8 cellular contexts compared by ENCODE assay signal in the genomic region with DNA sequence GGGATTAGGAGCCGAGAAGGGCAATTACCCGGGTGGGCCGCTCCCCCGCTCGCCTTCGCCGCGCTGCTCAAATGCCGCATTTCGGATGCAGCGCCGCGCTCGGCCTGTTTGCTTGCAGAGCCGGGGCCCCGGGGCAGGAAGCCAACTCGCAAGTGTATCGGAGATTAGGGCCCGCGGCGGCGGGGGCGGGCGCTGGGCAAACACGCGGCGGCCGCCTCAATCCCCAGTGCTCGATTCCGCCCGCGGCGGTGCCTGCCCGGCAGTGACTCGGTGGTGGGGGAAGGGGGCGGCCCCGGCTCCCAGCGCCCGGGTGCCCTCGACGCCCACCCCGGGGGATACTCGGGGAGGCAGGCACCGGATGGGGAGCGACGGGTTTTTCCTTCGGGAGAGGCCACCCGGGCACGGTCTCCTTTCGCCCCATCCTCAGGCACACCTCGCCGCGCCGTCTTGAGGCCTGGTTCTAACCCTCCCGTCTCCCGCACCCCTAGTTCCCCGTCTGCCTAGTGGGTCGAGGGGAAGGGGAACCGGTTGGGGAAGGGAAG. TPM values are rescaled to one million over a fixed set of nuclear protein-coding genes. Genes with fewer than 3 reads are reported as not detected.
DNase-seq lines count a peak whose midpoint lies in the region; ATAC-seq and TF ChIP-seq lines count a peak whose summit lies in the region.

No MANE protein-coding gene starts in this region.

- H3K4me2 ChIP-seq in parathyroid adenoma (ENCODE audit: low read length): peak overlapping the region; percentile 46

- peak; percentile 53 for ATAC-seq in activated naive CD8-positive, alpha-beta T cell treated with anti-CD3 and anti-CD28 coated beads, Interleukin-2, amount 10 ng/mL, durations not matched to agents 7 days and 5 days (ENCODE audit: low read depth)
- no peak for ATAC-seq in HG02938 (IDR thresholded peaks at IDR 0.05; ENCODE audit: unreplicated experiment)

- H3K27ac ChIP-seq in parathyroid adenoma (no peak overlapping the region), transverse colon (peak overlapping the region; percentile 8 to 78 (median 42))

- H3K27me3 ChIP-seq in parathyroid adenoma (ENCODE audit: control insufficient read depth, insufficient read depth, low read length) (no peaks in the 10 kb centered on the region), transverse colon (peaks cover 59% of the 10 kb centered on the region)

- H3K27me3 Mint-ChIP-seq in HFFc6 (ENCODE audit: insufficient read depth): peaks cover 14% of the 10 kb centered on the region
- H3K27me3 Mint-ChIP-seq in activated naive CD8-positive, alpha-beta T cell treated with anti-CD3 and anti-CD28 coated beads, Interleukin-2, amount 10 ng/mL, durations not matched to agents 7 days and 5 days: peaks cover 67% of the 10 kb centered on the region

- no peak for TF ChIP-seq EP300 in transverse colon (IDR thresholded peaks at IDR 0.05; ENCODE audit: low read depth)

- H3K36me3 Mint-ChIP-seq in HFFc6 (ENCODE audit: low read depth): no peaks in the 10 kb centered on the region
- no peaks in the 10 kb centered on the region for H3K36me3 Mint-ChIP-seq in activated naive CD8-positive, alpha-beta T cell treated with anti-CD3 and anti-CD28 coated beads, Interleukin-2, amount 10 ng/mL, durations not matched to agents 7 days and 5 days

- no peaks in the 10 kb centered on the region for H3K9me3 ChIP-seq in parathyroid adenoma (ENCODE audit: control insufficient read depth, low read length)
- no peaks in the 10 kb centered on the region for H3K9me3 ChIP-seq in transverse colon

- peaks cover 16% of the 10 kb centered on the region for H3K4me1 Mint-ChIP-seq in HFFc6 (ENCODE audit: low read depth)
- peaks cover 12% of the 10 kb centered on the region for H3K4me1 Mint-ChIP-seq in activated naive CD8-positive, alpha-beta T cell treated with anti-CD3 and anti-CD28 coated beads, Interleukin-2, amount 10 ng/mL, durations not matched to agents 7 days and 5 days

- H3K4me1 ChIP-seq in parathyroid adenoma (peaks cover 15% of the 10 kb centered on the region), transverse colon (peaks cover 15 to 26% (median 25%) of the 10 kb centered on the region in 4 donors)

- intact Hi-C loops in cardiac septum (cut with DNase I): loop anchor here (5.0 kb wide), 3 partner anchors 37 to 283 kb away; partner anchors contain the start of gene SMYD5
- intact Hi-C loops in transverse colon (cut with DNase I; ENCODE audit: low total_unique reads): loop anchor here (5.0 to 10.0 kb wide), 3 partner anchors 103 to 281 kb away; partner anchors contain the start of gene SFXN5

- H3K27ac Mint-ChIP-seq in HFFc6: peak overlapping the region; percentile 79; the same call in 1 of the 2 replicates
- H3K27ac Mint-ChIP-seq in activated naive CD8-positive, alpha-beta T cell treated with anti-CD3 and anti-CD28 coated beads, Interleukin-2, amount 10 ng/mL, durations not matched to agents 7 days and 5 days: no peak overlapping the region

- H3K9me3 Mint-ChIP-seq in HFFc6: no peaks in the 10 kb centered on the region
- H3K9me3 Mint-ChIP-seq in activated naive CD8-positive, alpha-beta T cell treated with anti-CD3 and anti-CD28 coated beads, Interleukin-2, amount 10 ng/mL, durations not matched to agents 7 days and 5 days: no peaks in the 10 kb centered on the region

- H2AFZ ChIP-seq in parathyroid adenoma: peak overlapping the region; percentile 89

- 1% methylated on average over 41 of the region's 59 CpGs; no CpG with 5 or more reads in 1 of the 2 donors for WGBS in transverse colon (ENCODE audit: low coverage in 1 of 2), 2 donors

- in situ Hi-C loops in transverse colon (cut with MboI; ENCODE audit: low pct_ligation_motif_present in 1 of 4, low pct_unique_long_range_greater_than_20kb in 1 of 4, low sequenced_read_pairs in 3 of 4): loop anchor here in 2 of 4 donors (25.0 kb wide), 2 partner anchors 188 to 288 kb away; partner anchors contain the start of gene SPR (in 1 of the 2)

- DNase-seq in C1 segment of cervical spinal cord (lab: John Stamatoyannopoulos, UW) (peak in 9 of 14 donors; percentile 2 to 58 (median 17)), HFFc6 (peak; percentile 25), T follicular helper cell (ENCODE audit: low read depth) (peak; percentile 61), cardiac septum (ENCODE audit: low spot score) (peak; percentile 90), transverse colon (peak; percentile 81)
- peak; percentile 79 for DNase-seq in activated naive CD8-positive, alpha-beta T cell treated with anti-CD3 and anti-CD28 coated beads, Interleukin-2, amount 10 ng/mL, durations not matched to agents 7 days and 5 days

- no peak for TF ChIP-seq CTCF in HFFc6 (IDR thresholded peaks at IDR 0.05)
- TF ChIP-seq CTCF in parathyroid adenoma (IDR thresholded peaks at IDR 0.05): no peak
- peak in 1 of 5 experiments; percentile 6 for TF ChIP-seq CTCF in transverse colon (IDR thresholded peaks at IDR 0.05)

- POLR2A ChIA-PET in activated naive CD8-positive, alpha-beta T cell treated with anti-CD3 and anti-CD28 coated beads, Interleukin-2, amount 10 ng/mL, durations not matched to agents 7 days and 5 days (lab: Charles Lee): interaction anchor here (0.6 to 1.0 kb wide), 2 partner anchors 58 to 128 kb away, joined by 3 read pairs; partner anchors contain the start of gene PRADC1

- no peak for TF ChIP-seq POLR2A in transverse colon (IDR thresholded peaks at IDR 0.05)

- H3K79me2 ChIP-seq in parathyroid adenoma: no peaks in the 10 kb centered on the region

- no peak overlapping the region for H3K9ac ChIP-seq in parathyroid adenoma

- H3K4me3 ChIP-seq in parathyroid adenoma (ENCODE audit: low read depth, low read length): no peak overlapping the region
- peak overlapping the region; percentile 14 to 53 (median 38) for H3K4me3 ChIP-seq in transverse colon

- no peaks in the 10 kb centered on the region for H3K36me3 ChIP-seq in parathyroid adenoma (ENCODE audit: control insufficient read depth, insufficient read depth, low read length)
- no peaks in the 10 kb centered on the region for H3K36me3 ChIP-seq in transverse colon

- H3K4me3 Mint-ChIP-seq in HFFc6: peak overlapping the region; percentile 90
- peak overlapping the region; percentile 89 for H3K4me3 Mint-ChIP-seq in activated naive CD8-positive, alpha-beta T cell treated with anti-CD3 and anti-CD28 coated beads, Interleukin-2, amount 10 ng/mL, durations not matched to agents 7 days and 5 days

RNA-seq across cellular contexts. Expression of gene NOTO, which starts 26.6 kb away (rescaled TPM):
- total RNA-seq in HFFc6 (2021; fragmentation: NEBNext Ultra II Directional; extraction: Animal tissue kit (Norgen Biotek cat#: 25700)): not detected
- not detected for total RNA-seq in activated naive CD8-positive, alpha-beta T cell treated with anti-CD3 and anti-CD28 coated beads, Interleukin-2, amount 10 ng/mL, durations not matched to agents 7 days and 5 days
- total RNA-seq in cardiac septum (not detected), transverse colon (not detected)

RNA-seq across cellular contexts. Expression of gene SMYD5, which starts 38.3 kb away (rescaled TPM):
- 10 to 100 TPM; 19.3 to 27.6 (median 24.4) TPM for total RNA-seq in HFFc6 (2021; fragmentation: NEBNext Ultra II Directional; extraction: Animal tissue kit (Norgen Biotek cat#: 25700))
- total RNA-seq in activated naive CD8-positive, alpha-beta T cell treated with anti-CD3 and anti-CD28 coated beads, Interleukin-2, amount 10 ng/mL, durations not matched to agents 7 days and 5 days: 10 to 100 TPM; 18.2 to 26.9 TPM
- total RNA-seq in cardiac septum (24.7 TPM), transverse colon (10 to 100 TPM in 3 of 4 donors, 1 to 10 TPM in 1; 6.4 to 16.1 (median 13.4) TPM)

RNA-seq across cellular contexts. Expression of gene PRADC1, which starts 57.3 kb away (rescaled TPM):
- total RNA-seq in HFFc6 (2021; fragmentation: NEBNext Ultra II Directional; extraction: Animal tissue kit (Norgen Biotek cat#: 25700)): 10 to 100 TPM; 27.5 to 38.7 (median 31.7) TPM
- total RNA-seq in activated naive CD8-positive, alpha-beta T cell treated with anti-CD3 and anti-CD28 coated beads, Interleukin-2, amount 10 ng/mL, durations not matched to agents 7 days and 5 days: 10 to 100 TPM; 11.6 to 12.5 TPM
- total RNA-seq in cardiac septum: 85.8 TPM
- 10 to 100 TPM; 44.3 to 77.1 (median 61.8) TPM for total RNA-seq in transverse colon

RNA-seq across cellular contexts. Expression of gene CCT7, which starts 58.4 kb away (rescaled TPM):
- 100 to 1,000 TPM; 350 to 492 (median 406) TPM for total RNA-seq in HFFc6 (2021; fragmentation: NEBNext Ultra II Directional; extraction: Animal tissue kit (Norgen Biotek cat#: 25700))
- 100 to 1,000 TPM; 243 to 271 TPM for total RNA-seq in activated naive CD8-positive, alpha-beta T cell treated with anti-CD3 and anti-CD28 coated beads, Interleukin-2, amount 10 ng/mL, durations not matched to agents 7 days and 5 days
- total RNA-seq in cardiac septum (186 TPM), transverse colon (100 to 1,000 TPM in 3 of 4 donors, 10 to 100 TPM in 1; 87.9 to 171 (median 116) TPM)

Comparison
In these comparisons a context has a peak if more than half of its experiments do, and no peak if none do; other contexts are left out.
1. DNase-seq: peak in every context shown above with its lines; median percentile 90 in cardiac septum; 81 in transverse colon; 79 in activated naive CD8-positive, alpha-beta T cell treated with anti-CD3 and anti-CD28 coated beads, Interleukin-2, amount 10 ng/mL, durations not matched to agents 7 days and 5 days; 61 in T follicular helper cell; 25 in HFFc6; 17 in C1 segment of cervical spinal cord.